Comparison of ENCODE assay signal across 9 cellular contexts in genomic region chr6:50966532-50966931, GRCh38.
A peak's percentile ranks its signal among the peaks of the same experiment; 100 is the strongest.
DNase-seq lines count a peak whose midpoint lies in the region; ATAC-seq and FAIRE-seq lines count a peak whose summit lies in the region.
"Had no signal": no experiment of that assay in that cellular context is flagged by ENCODE, and none has a peak within 500 bp of the region (broad histone marks: within the 10 kb centered on the region; RNA-seq: fewer than 3 reads in every experiment).

No MANE protein-coding gene starts in this region.

- H3K9me3 ChIP-seq in small intestine (ENCODE audit: control insufficient read depth, low read depth) = no peaks in the 10 kb centered on the region

- no peak for DNase-seq in small intestine
- DNase-seq in activated effector memory CD4-positive, alpha-beta T cell treated with Interleukin-2 at 50 U/mL for 16 hours = no peak
- DNase-seq in occipital lobe (lab: John Stamatoyannopoulos, UW) = no peak
- no peak for DNase-seq in stimulated activated CD4-positive, alpha-beta T cell treated with anti-CD3 and anti-CD28 coated beads, Interleukin-4, amount 100 ng/mL, for 24 hours
- DNase-seq: activated CD8-positive, alpha-beta memory T cell treated with anti-CD3 and anti-CD28 coated beads, Interleukin-2, amount 50 U/mL, for 48 hours; NCI-H510A had no signal

- ATAC-seq in GM19043 (IDR thresholded peaks at IDR 0.05; ENCODE audit: low read depth, unreplicated experiment) = peak; percentile 94
- ATAC-seq in HG02610 (IDR thresholded peaks at IDR 0.05; ENCODE audit: unreplicated experiment) = peak; percentile 83
- peak; percentile 93 for ATAC-seq in HG03378 (IDR thresholded peaks at IDR 0.05; ENCODE audit: unreplicated experiment)

- 0 to 23% (median 0%) methylated on average over 1 of the region's 1 CpG for WGBS in small intestine, 3 donors

- no peak overlapping the region for H3K4me3 ChIP-seq in small intestine (ENCODE audit: low read depth in 1 of 2, low read length in 2 of 2)

- no peak overlapping the region for H3K27ac ChIP-seq in small intestine (ENCODE audit: low read depth in 1 of 2, low read length in 1 of 2)

- no peaks in the 10 kb centered on the region for H3K36me3 ChIP-seq in small intestine (ENCODE audit: control insufficient read depth in 2 of 2, insufficient read depth in 2 of 2, low read length in 2 of 2)

- no peaks in the 10 kb centered on the region for H3K27me3 ChIP-seq in small intestine (ENCODE audit: control insufficient read depth in 2 of 2, insufficient read depth in 2 of 2, low read length in 2 of 2)

- peak; percentile 10 for FAIRE-seq in small intestine (lab: Jason Lieb, UNC)

- H3K4me1 ChIP-seq in small intestine (ENCODE audit: control insufficient read depth in 2 of 2, insufficient read depth in 1 of 2, low read depth in 1 of 2, low read length in 1 of 2) = no peaks in the 10 kb centered on the region
